ENCODE assay signal across 8 cellular contexts in the genomic region with DNA sequence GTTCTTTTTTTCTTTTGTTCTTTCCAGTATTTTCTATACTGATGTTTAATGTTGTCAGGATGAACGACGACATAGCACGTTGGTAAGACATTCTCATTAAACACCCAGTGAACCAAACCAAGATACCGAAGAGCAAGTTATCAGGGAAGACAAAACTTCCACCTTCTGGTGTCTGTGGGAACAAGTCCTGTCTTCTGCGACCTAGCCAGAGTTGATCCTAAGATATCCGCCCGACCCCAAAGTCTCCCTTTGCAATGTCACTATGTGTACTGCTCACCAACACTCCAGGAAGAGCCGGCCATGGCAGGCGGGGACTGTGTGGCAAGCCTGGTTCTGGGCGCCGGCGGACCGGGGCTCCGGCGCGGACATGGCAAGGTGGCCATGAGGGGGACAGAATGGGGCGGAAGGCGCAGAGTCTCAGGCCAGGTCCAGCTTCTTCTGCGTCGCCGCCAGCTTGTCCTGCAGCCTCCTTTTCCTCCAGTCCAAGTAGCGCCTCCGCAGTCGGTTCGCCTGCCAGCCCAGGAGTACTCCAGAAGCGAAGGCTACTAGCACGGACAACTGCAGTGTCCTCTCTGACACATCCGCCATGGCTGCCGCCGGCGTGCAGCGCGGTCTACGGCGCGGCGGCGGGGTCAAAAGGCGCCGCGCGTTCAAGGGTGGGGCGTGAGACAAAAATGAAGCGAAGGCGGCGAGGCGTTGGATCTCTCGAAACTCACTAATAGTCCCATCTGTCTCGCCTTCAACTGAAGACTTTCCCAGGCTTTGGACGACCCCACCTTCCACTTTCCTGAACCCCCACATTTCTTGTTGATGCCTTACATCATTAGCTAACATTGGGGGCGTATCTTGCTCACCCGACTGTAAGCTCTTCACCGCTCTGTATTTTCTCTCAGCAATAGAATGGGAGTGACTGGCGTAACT.
DNase-seq lines count a peak whose midpoint lies in the region; ATAC-seq lines count a peak whose summit lies in the region.

A gene with protein sequence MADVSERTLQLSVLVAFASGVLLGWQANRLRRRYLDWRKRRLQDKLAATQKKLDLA (minus strand): TSS at position 610 of the 921 bp plus-strand sequence. CDS start 22 bp downstream, at position 588.

- peak within 1 kb of the TSS; percentile 81 to 85 for H3K4me3 ChIP-seq in mucosa of rectum (ENCODE audit: low read length in 2 of 2)

- H3K9me3 ChIP-seq in mucosa of rectum (ENCODE audit: control insufficient read depth in 2 of 2, low read length in 2 of 2), result peaks cover 0 to 6% of the 10 kb centered on the region in 2 donors

- no peaks in the 10 kb centered on the region for H3K4me1 ChIP-seq in mucosa of rectum (ENCODE audit: control insufficient read depth in 2 of 2, insufficient read depth in 2 of 2, low read length in 2 of 2)

- H3K27ac ChIP-seq in epithelial cell of prostate (peak within 1 kb of the TSS; percentile 50), mucosa of rectum (ENCODE audit: low read depth in 2 of 2, low read length in 2 of 2) (peak within 1 kb of the TSS; percentile 59 to 69)

- H3K27me3 ChIP-seq in mucosa of rectum (ENCODE audit: control insufficient read depth in 2 of 2, insufficient read depth in 2 of 2, low read length in 2 of 2), result peaks cover 4 to 6% of the 10 kb centered on the region in 2 donors

- H3K36me3 ChIP-seq in mucosa of rectum (ENCODE audit: control insufficient read depth in 2 of 2, insufficient read depth in 2 of 2, low read length in 2 of 2), result peaks cover 4 to 5% of the 10 kb centered on the region in 2 donors

- DNase-seq in D341Med (ENCODE audit: low spot score) (peak; percentile 84), HUDEP-2 (lab: John Stamatoyannopoulos, UW; ENCODE audit: unreplicated experiment in 76 of 76) (peak in 45 of 76 experiments; percentile 1 to 61 (median 22)), OCI-M1 (lab: John Stamatoyannopoulos, UW) (peak; percentile 52), epithelial cell of prostate (ENCODE audit: low read depth, low spot score) (peak; percentile 12)
- DNase-seq in activated T-cell treated with anti-CD3 and anti-CD28 coated beads, Interleukin-2, amount 50 U/mL, for 1 hour, result peak; percentile 77
- peak; percentile 14 to 30 for DNase-seq in stimulated activated CD8-positive, alpha-beta memory T cell treated with anti-CD3 and anti-CD28 coated beads, Interleukin-7, amount 100 ng/mL, for 1 hour (ENCODE audit: low read depth in 2 of 2)

- peak; percentile 90 for ATAC-seq in GM21390 (IDR thresholded peaks at IDR 0.05; ENCODE audit: unreplicated experiment)

- H3K9ac ChIP-seq in mucosa of rectum (ENCODE audit: low read depth in 1 of 2, low read length in 2 of 2), result peak within 1 kb of the TSS; percentile 76 to 82

Comparison
In these comparisons a context has a peak if more than half of its experiments do, and no peak if none do; other contexts are left out.
1. Peak in every context shown above with its lines: DNase-seq, ATAC-seq, H3K4me3 ChIP-seq and H3K27ac ChIP-seq.
2. DNase-seq: peak in every context shown above with its lines; median percentile 84 in D341Med; 77 in activated T-cell treated with anti-CD3 and anti-CD28 coated beads, Interleukin-2, amount 50 U/mL, for 1 hour; 52 in OCI-M1; 22 in HUDEP-2; 22 in stimulated activated CD8-positive, alpha-beta memory T cell treated with anti-CD3 and anti-CD28 coated beads, Interleukin-7, amount 100 ng/mL, for 1 hour; 12 in epithelial cell of prostate.